Comparison of ENCODE assay signal across 32 cellular contexts in the genomic region with DNA sequence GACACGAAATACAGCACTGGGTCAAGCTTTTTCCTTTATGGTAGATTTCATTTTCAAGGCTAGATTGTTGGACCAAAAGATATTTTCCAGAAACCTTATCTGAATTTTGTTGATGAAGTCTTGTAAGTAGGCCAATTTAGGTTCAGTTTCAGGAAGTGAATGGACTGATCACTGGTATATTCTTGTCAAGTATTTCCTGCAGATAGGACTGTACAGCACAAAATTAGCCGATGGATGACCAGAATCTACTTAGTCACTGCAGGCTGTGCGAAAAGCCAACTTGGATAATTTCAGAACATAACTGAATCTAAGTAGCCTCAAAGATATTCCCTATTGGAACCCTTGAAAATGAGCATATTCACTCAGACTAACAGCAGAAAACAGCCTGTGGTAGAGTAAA.
DNase-seq lines count a peak whose midpoint lies in the region; ATAC-seq, FAIRE-seq and TF ChIP-seq lines count a peak whose summit lies in the region.
"Had no signal": no experiment of that assay in that cellular context is flagged by ENCODE, and none has a peak within 500 bp of the region (broad histone marks: within the 10 kb centered on the region; RNA-seq: fewer than 3 reads in every experiment).

No MANE protein-coding gene starts in this region.

- H3K4me1 ChIP-seq in SK-N-SH (ENCODE audit: control insufficient read depth in 1 of 2, insufficient read depth in 2 of 2, low read depth in 1 of 2, low read length in 1 of 2) = no peaks in the 10 kb centered on the region; a peak in 1 of 4 replicates
- no peaks in the 10 kb centered on the region for H3K4me1 ChIP-seq in astrocyte (ENCODE audit: insufficient read depth, low read length)
- H3K4me1 ChIP-seq in hepatocyte (ENCODE audit: insufficient read depth) = peaks cover 17% of the 10 kb centered on the region
- H3K4me1 ChIP-seq in smooth muscle cell (ENCODE audit: low read depth) = no peaks in the 10 kb centered on the region
- no peaks in the 10 kb centered on the region for H3K4me1 ChIP-seq in HAP-1
- H3K4me1 ChIP-seq: left lung had no signal

- no peak for TF ChIP-seq RAD21 in SK-N-SH (IDR thresholded peaks at IDR 0.05; ENCODE audit: low read length)

- H3K4me3 ChIP-seq in SK-N-SH (ENCODE audit: low read depth in 2 of 2, low read length in 1 of 2) = no peak overlapping the region
- H3K4me3 ChIP-seq in astrocyte (ENCODE audit: insufficient read depth, low read depth, low read length) = no peak overlapping the region
- no peak overlapping the region for H3K4me3 ChIP-seq in hepatocyte
- H3K4me3 ChIP-seq in smooth muscle cell = no peak overlapping the region
- no peak overlapping the region for H3K4me3 ChIP-seq in HAP-1
- H3K4me3 ChIP-seq: BLaER1 treated with 17β-estradiol and CSF1 and Interleukin-3, amounts not matched to agents 10 nM and 100 nM; dorsolateral prefrontal cortex; gastroesophageal sphincter; left lung; upper lobe of left lung had no signal

- H3K9me2 ChIP-seq in SK-N-SH = no peaks in the 10 kb centered on the region
- no peaks in the 10 kb centered on the region for H3K9me2 ChIP-seq in hepatocyte (replicated peaks; ENCODE audit: insufficient read depth)

- peak overlapping the region; percentile 20 to 43; a peak in 2 of 4 replicates for H3K27ac ChIP-seq in SK-N-SH (ENCODE audit: low read depth in 2 of 2, low read length in 1 of 2)
- H3K27ac ChIP-seq in astrocyte (ENCODE audit: low read depth, low read length) = no peak overlapping the region
- H3K27ac ChIP-seq in hepatocyte = peak overlapping the region; percentile 52
- peak overlapping the region; percentile 71 for H3K27ac ChIP-seq in smooth muscle cell (ENCODE audit: low read depth)
- H3K27ac ChIP-seq: 22Rv1; BLaER1 treated with 17β-estradiol and CSF1 and Interleukin-3, amounts not matched to agents 10 nM and 100 nM; gastroesophageal sphincter; left lung; upper lobe of left lung had no signal

- POLR2A ChIA-PET in SK-N-SH (lab: Yijun Ruan, JAX) = no interaction called here

- H3K27me3 ChIP-seq in SK-N-SH (ENCODE audit: insufficient read depth) (no peaks in the 10 kb centered on the region), astrocyte (ENCODE audit: insufficient read depth, low read length) (no peaks in the 10 kb centered on the region), hepatocyte (no peaks in the 10 kb centered on the region), smooth muscle cell (ENCODE audit: low read depth) (no peaks in the 10 kb centered on the region), HAP-1 (ENCODE audit: low read depth) (no peaks in the 10 kb centered on the region)
- H3K27me3 ChIP-seq: BLaER1 treated with 17β-estradiol and CSF1 and Interleukin-3, amounts not matched to agents 10 nM and 100 nM; dorsolateral prefrontal cortex; gastroesophageal sphincter; left lung; upper lobe of left lung had no signal

- in situ Hi-C loops in HAP-1 (cut with MboI; ENCODE audit: low sequenced_read_pairs) = no loop called here

- H3K79me2 ChIP-seq in SK-N-SH (ENCODE audit: insufficient read depth) = no peaks in the 10 kb centered on the region
- H3K79me2 ChIP-seq in astrocyte (ENCODE audit: insufficient read depth, low read length) = no peaks in the 10 kb centered on the region
- H3K79me2 ChIP-seq in hepatocyte = no peaks in the 10 kb centered on the region
- H3K79me2 ChIP-seq in smooth muscle cell (ENCODE audit: low read depth) = no peaks in the 10 kb centered on the region

- H3K36me3 Mint-ChIP-seq in astrocyte (ENCODE audit: low read depth, unreplicated experiment) = no peaks in the 10 kb centered on the region
- H3K36me3 Mint-ChIP-seq: IgD-negative memory B cell, naive B cell had no signal

- H3K9me3 Mint-ChIP-seq in astrocyte (ENCODE audit: unreplicated experiment) = no peaks in the 10 kb centered on the region
- H3K9me3 Mint-ChIP-seq: activated T-cell treated with anti-CD3 and anti-CD28 coated beads, Interleukin-2, amount 50 U/mL, for 72 hours; IgD-negative memory B cell; naive B cell had no signal

- H3K4me1 Mint-ChIP-seq in astrocyte (ENCODE audit: low read depth, unreplicated experiment) = peaks cover 42% of the 10 kb centered on the region

- H3F3A ChIP-seq in SK-N-SH (replicated peaks; ENCODE audit: insufficient read depth) = peaks cover 10% of the 10 kb centered on the region
- peaks cover 8% of the 10 kb centered on the region for H3F3A ChIP-seq in smooth muscle cell (ENCODE audit: low read depth)

- no peak overlapping the region for H3K9ac ChIP-seq in SK-N-SH
- H3K9ac ChIP-seq in astrocyte (ENCODE audit: low read length) = no peak overlapping the region
- H3K9ac ChIP-seq in smooth muscle cell (ENCODE audit: low read depth) = no peak overlapping the region
- H3K9ac ChIP-seq: BLaER1 treated with 17β-estradiol and CSF1 and Interleukin-3, amounts not matched to agents 10 nM and 100 nM had no signal

- TF ChIP-seq CTCF in SK-N-SH (IDR thresholded peaks at IDR 0.05) (no peak), astrocyte (IDR thresholded peaks at IDR 0.05; ENCODE audit: insufficient read depth, low read depth, low read length) (no peak), hepatocyte (IDR thresholded peaks at IDR 0.05; ENCODE audit: poor library complexity) (no peak), smooth muscle cell (IDR thresholded peaks at IDR 0.05; ENCODE audit: borderline replicate concordance, insufficient read depth, poor library complexity, severe bottlenecking) (no peak)

- CTCF ChIA-PET in SK-N-SH (lab: Yijun Ruan, JAX) = interaction anchor here (0.9 to 1.3 kb wide), 2 partner anchors 13 to 35 kb away, joined by 3 read pairs; no protein-coding TSS in a partner anchor

- WGBS in SK-N-SH (ENCODE audit: low lambda C conversion rate) = 80% methylated on average over 3 of the region's 3 CpGs
- 91% methylated on average over 3 of the region's 3 CpGs for WGBS in hepatocyte (ENCODE audit: low lambda C conversion rate, missing lambda C conversion rate)
- WGBS in smooth muscle cell (ENCODE audit: low lambda C conversion rate) = 75% methylated on average over 3 of the region's 3 CpGs

- H3K4me2 ChIP-seq in SK-N-SH (no peak overlapping the region), astrocyte (ENCODE audit: low read length) (no peak overlapping the region), hepatocyte (no peak overlapping the region), smooth muscle cell (peak overlapping the region; percentile 21)

- H3K36me3 ChIP-seq in SK-N-SH (replicated peaks in 1 of 2; ENCODE audit: control insufficient read depth in 1 of 2, insufficient read depth in 2 of 2, low read length in 1 of 2) (no peaks in the 10 kb centered on the region), astrocyte (ENCODE audit: insufficient read depth, low read length) (no peaks in the 10 kb centered on the region), hepatocyte (replicated peaks; ENCODE audit: insufficient read depth, low read depth) (no peaks in the 10 kb centered on the region), smooth muscle cell (ENCODE audit: low read depth) (no peaks in the 10 kb centered on the region), HAP-1 (replicated peaks) (no peaks in the 10 kb centered on the region)
- H3K36me3 ChIP-seq: BLaER1 treated with 17β-estradiol and CSF1 and Interleukin-3, amounts not matched to agents 10 nM and 100 nM; gastroesophageal sphincter; left lung; upper lobe of left lung had no signal

- no peak; the same call in 2 of the 3 replicates for ATAC-seq in SK-N-SH treated with all-trans-retinoic acid at 6 μM for 48 hours
- ATAC-seq: activated CD4-positive, CD25-positive, alpha-beta regulatory T cell treated with anti-CD3 and anti-CD28 coated beads, Interleukin-2, amount 50 U/mL, for 24 hours; activated T-cell treated with anti-CD3 and anti-CD28 coated beads, Interleukin-2, amount 50 U/mL, for 72 hours; gastroesophageal sphincter; left lung; sciatic nerve had no signal

- FAIRE-seq in astrocyte (lab: Jason Lieb, UNC) = no peak
- FAIRE-seq: endometrium had no signal

- H3K4me3 Mint-ChIP-seq in astrocyte (ENCODE audit: unreplicated experiment) = no peak overlapping the region
- H3K4me3 Mint-ChIP-seq: activated T-cell treated with anti-CD3 and anti-CD28 coated beads, Interleukin-2, amount 50 U/mL, for 72 hours; IgD-negative memory B cell; naive B cell had no signal

- H4K20me1 ChIP-seq in SK-N-SH (ENCODE audit: insufficient read depth) = no peaks in the 10 kb centered on the region
- H4K20me1 ChIP-seq in astrocyte (ENCODE audit: insufficient read depth, low read length) = no peaks in the 10 kb centered on the region
- peaks cover 2% of the 10 kb centered on the region for H4K20me1 ChIP-seq in hepatocyte (ENCODE audit: insufficient read depth, poor library complexity, severe bottlenecking)
- H4K20me1 ChIP-seq in smooth muscle cell (ENCODE audit: low read depth) = no peaks in the 10 kb centered on the region
- H4K20me1 ChIP-seq: BLaER1 treated with 17β-estradiol and CSF1 and Interleukin-3, amounts not matched to agents 10 nM and 100 nM had no signal

- no peaks in the 10 kb centered on the region for H3K27me3 Mint-ChIP-seq in astrocyte (ENCODE audit: low read depth, unreplicated experiment)
- H3K27me3 Mint-ChIP-seq: IgD-negative memory B cell, naive B cell had no signal

- no peak overlapping the region for H2AFZ ChIP-seq in SK-N-SH (ENCODE audit: low read depth)
- no peak overlapping the region for H2AFZ ChIP-seq in astrocyte (ENCODE audit: low read depth, low read length)
- H2AFZ ChIP-seq in hepatocyte = no peak overlapping the region
- H2AFZ ChIP-seq in smooth muscle cell (ENCODE audit: low read depth) = no peak overlapping the region

- H3K9me3 ChIP-seq in SK-N-SH (no peaks in the 10 kb centered on the region), astrocyte (ENCODE audit: insufficient read depth, low read depth, low read length) (no peaks in the 10 kb centered on the region), hepatocyte (ENCODE audit: low read depth) (no peaks in the 10 kb centered on the region), smooth muscle cell (replicated peaks; ENCODE audit: low read depth) (no peaks in the 10 kb centered on the region), HAP-1 (no peaks in the 10 kb centered on the region)
- H3K9me3 ChIP-seq: BLaER1 treated with 17β-estradiol and CSF1 and Interleukin-3, amounts not matched to agents 10 nM and 100 nM; gastroesophageal sphincter; left lung; upper lobe of left lung had no signal

- no peak for TF ChIP-seq EP300 in SK-N-SH (IDR thresholded peaks at IDR 0.05; ENCODE audit: borderline replicate concordance in 1 of 2, low read depth in 1 of 2, low read length in 1 of 2)

- no peak for DNase-seq in SK-N-SH
- peak; percentile 40 for DNase-seq in astrocyte (ENCODE audit: low read depth)
- no peak for DNase-seq in hepatocyte (ENCODE audit: low spot score)
- DNase-seq in smooth muscle cell (lab: John Stamatoyannopoulos, UW; ENCODE audit: unreplicated experiment) = no peak
- DNase-seq in NCI-H2196 treated with DMSO at 0.1 percent for 48 hours (lab: John Stamatoyannopoulos, UW; ENCODE audit: unreplicated experiment) = no peak
- no peak for DNase-seq in HAP-1 (ENCODE audit: low spot score in 2 of 2)
- DNase-seq in COR-L47 (lab: John Stamatoyannopoulos, UW) = no peak
- DNase-seq: activated CD4-positive, alpha-beta T cell treated with anti-CD3 and anti-CD28 coated beads, Interleukin-2, amount 50 U/mL, for 4 hours; activated T-cell treated with anti-CD3 and anti-CD28 coated beads, Interleukin-2, amount 50 U/mL, for 72 hours; cerebellar nuclear complex; DMS79 treated with DMSO at 0.1 percent for 48 hours; dorsolateral prefrontal cortex; GF-D8; left lung; naive B cell; NCI-H1048; NCI-H1694; NCI-H2171; NCI-H510A treated with DMSO at 0.1 percent for 48 hours; posterior cingulate gyrus; RPMI8226; stimulated activated CD4-positive, alpha-beta T cell treated with anti-CD3 and anti-CD28 coated beads, Interleukin-15, amount 100 ng/mL, for 24 hours; stimulated activated CD4-positive, alpha-beta T cell treated with anti-CD3 and anti-CD28 coated beads, Interleukin-4, amount 100 ng/mL, for 4 hours; upper lobe of left lung had no signal

- H3K27ac Mint-ChIP-seq in astrocyte (ENCODE audit: unreplicated experiment) = no peak overlapping the region
- H3K27ac Mint-ChIP-seq: activated T-cell treated with anti-CD3 and anti-CD28 coated beads, Interleukin-2, amount 50 U/mL, for 72 hours; IgD-negative memory B cell had no signal
